1 cellular context compared by ENCODE assay signal in the genomic region with DNA sequence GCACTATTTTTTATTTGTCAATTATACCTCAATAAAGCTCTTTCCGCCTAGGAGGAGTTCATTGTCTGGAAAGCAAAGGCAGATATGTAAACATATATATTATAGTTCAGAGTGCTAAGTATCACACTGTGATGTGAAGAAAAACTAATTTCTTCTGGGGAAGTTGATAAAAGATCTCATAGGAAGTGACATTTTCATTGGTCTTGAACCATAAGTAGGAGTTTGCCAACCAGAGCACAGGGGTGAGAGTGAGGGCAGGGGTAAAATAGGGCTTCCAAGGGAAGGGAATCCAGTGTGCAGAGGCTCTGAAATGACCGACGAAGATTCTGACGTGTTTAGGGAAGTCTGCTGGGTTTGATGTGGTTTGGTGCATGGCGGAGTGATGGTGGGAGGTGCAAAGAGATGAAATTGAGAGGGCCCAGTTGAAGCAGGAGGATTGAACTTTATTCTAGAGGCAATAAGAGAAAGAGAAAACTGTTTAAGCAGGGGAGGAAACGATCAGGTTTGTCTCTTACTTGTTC.
TF ChIP-seq lines count a peak whose summit lies in the region.

No MANE protein-coding gene starts in this region.

TF ChIP-seq in WTC11, 78 proteins besides CTCF, POLR2A, EP300 and RAD21 (continued from another document):
- TF ChIP-seq, protein P1, sequence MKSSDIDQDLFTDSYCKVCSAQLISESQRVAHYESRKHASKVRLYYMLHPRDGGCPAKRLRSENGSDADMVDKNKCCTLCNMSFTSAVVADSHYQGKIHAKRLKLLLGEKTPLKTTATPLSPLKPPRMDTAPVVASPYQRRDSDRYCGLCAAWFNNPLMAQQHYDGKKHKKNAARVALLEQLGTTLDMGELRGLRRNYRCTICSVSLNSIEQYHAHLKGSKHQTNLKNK (CRISPR knock-in tag; IDR thresholded peaks at IDR 0.05), result no peak
- TF ChIP-seq, protein P2, sequence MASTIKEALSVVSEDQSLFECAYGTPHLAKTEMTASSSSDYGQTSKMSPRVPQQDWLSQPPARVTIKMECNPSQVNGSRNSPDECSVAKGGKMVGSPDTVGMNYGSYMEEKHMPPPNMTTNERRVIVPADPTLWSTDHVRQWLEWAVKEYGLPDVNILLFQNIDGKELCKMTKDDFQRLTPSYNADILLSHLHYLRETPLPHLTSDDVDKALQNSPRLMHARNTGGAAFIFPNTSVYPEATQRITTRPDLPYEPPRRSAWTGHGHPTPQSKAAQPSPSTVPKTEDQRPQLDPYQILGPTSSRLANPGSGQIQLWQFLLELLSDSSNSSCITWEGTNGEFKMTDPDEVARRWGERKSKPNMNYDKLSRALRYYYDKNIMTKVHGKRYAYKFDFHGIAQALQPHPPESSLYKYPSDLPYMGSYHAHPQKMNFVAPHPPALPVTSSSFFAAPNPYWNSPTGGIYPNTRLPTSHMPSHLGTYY (CRISPR knock-in tag; IDR thresholded peaks at IDR 0.05), result no peak
